ENCODE assay signal across 26 cellular contexts in genomic region chr1:11078631-11079030, GRCh38. TPM values are rescaled to one million over a fixed set of nuclear protein-coding genes. Genes with fewer than 3 reads are reported as not detected.
DNase-seq lines count a peak whose midpoint lies in the region; ATAC-seq and TF ChIP-seq lines count a peak whose summit lies in the region.
"Had no signal": no experiment of that assay in that cellular context is flagged by ENCODE, and none has a peak within 500 bp of the region (broad histone marks: within the 10 kb centered on the region; RNA-seq: fewer than 3 reads in every experiment).

No MANE protein-coding gene starts in this region.

- no peaks in the 10 kb centered on the region for H3K27me3 ChIP-seq in GM23338 (ENCODE audit: insufficient read depth)
- no peaks in the 10 kb centered on the region for H3K27me3 ChIP-seq in adrenal gland
- H3K27me3 ChIP-seq: SJCRH30, vagina had no signal

- H3K9me3 ChIP-seq in adrenal gland (replicated peaks in 1 of 3), result no peaks in the 10 kb centered on the region
- H3K9me3 ChIP-seq: HAP-1, lower lobe of right lung, SJCRH30, vagina had no signal

- H3K4me1 ChIP-seq in GM23338 (ENCODE audit: insufficient read depth) (no peaks in the 10 kb centered on the region), adrenal gland (replicated peaks in 1 of 2) (peaks cover 0 to 5% of the 10 kb centered on the region in 2 donors)
- H3K4me1 ChIP-seq: HAP-1, lower lobe of right lung, SJCRH30, vagina had no signal

- no peaks in the 10 kb centered on the region for H3K9me3 Mint-ChIP-seq in GM23338
- H3K9me3 Mint-ChIP-seq in memory B cell, result no peaks in the 10 kb centered on the region
- H3K9me3 Mint-ChIP-seq in natural killer cell, result no peaks in the 10 kb centered on the region
- H3K9me3 Mint-ChIP-seq: brain, immature natural killer cell had no signal

- no peaks in the 10 kb centered on the region for H3K4me1 Mint-ChIP-seq in GM23338
- no peaks in the 10 kb centered on the region for H3K4me1 Mint-ChIP-seq in memory B cell
- H3K4me1 Mint-ChIP-seq in natural killer cell, result no peaks in the 10 kb centered on the region
- H3K4me1 Mint-ChIP-seq: brain, immature natural killer cell had no signal

- intact Hi-C loops in adrenal gland (cut with DNase I), result no loop called here
- intact Hi-C loops in natural killer cell (cut with micrococcal nuclease), result no loop called here

- H3K79me2 ChIP-seq in GM23338 (replicated peaks; ENCODE audit: insufficient read depth), result no peaks in the 10 kb centered on the region

- no peak overlapping the region for H3K4me3 Mint-ChIP-seq in GM23338
- H3K4me3 Mint-ChIP-seq in memory B cell, result no peak overlapping the region
- no peak overlapping the region for H3K4me3 Mint-ChIP-seq in natural killer cell
- H3K4me3 Mint-ChIP-seq: activated CD8-positive, alpha-beta memory T cell treated with anti-CD3 and anti-CD28 coated beads, Interleukin-2, amount 10 ng/mL, durations not matched to agents 7 days and 5 days; brain; immature natural killer cell had no signal

- DNase-seq in AG09309 (ENCODE audit: low read depth) (peak; percentile 75), GM23338 (ENCODE audit: low spot score) (no peak), adrenal gland (peak; percentile 44 to 83 (median 76)), memory B cell (ENCODE audit: low spot score in 2 of 2) (no peak), SIG-M5 (lab: John Stamatoyannopoulos, UW) (no peak), NCI-H82 treated with DMSO at 0.1 percent for 48 hours (lab: John Stamatoyannopoulos, UW; ENCODE audit: unreplicated experiment) (no peak), natural killer cell (no peak)
- DNase-seq: activated CD4-positive, CD25-positive, alpha-beta regulatory T cell; activated CD8-positive, alpha-beta memory T cell treated with anti-CD3 and anti-CD28 coated beads, Interleukin-2, amount 10 ng/mL, durations not matched to agents 7 days and 5 days; dermis blood vessel endothelial cell; immature natural killer cell; KG1; lower lobe of right lung; NCI-H1105; NCI-H524 treated with DMSO at 0.1 percent for 48 hours; PC-3; SJCRH30; stimulated activated CD4-positive, alpha-beta T cell treated with anti-CD3 and anti-CD28 coated beads, Interleukin-2, amount 100 ng/mL, for 48 hours had no signal

- 54 to 72% (median 60%) methylated on average over 2 of the region's 2 CpGs for WGBS in adrenal gland, 4 donors

- no peak for ATAC-seq in GM23338
- no peak for ATAC-seq in memory B cell (ENCODE audit: low read depth)
- ATAC-seq in HG02973 (IDR thresholded peaks at IDR 0.05; ENCODE audit: unreplicated experiment), result no peak
- no peak for ATAC-seq in natural killer cell
- ATAC-seq: activated CD8-positive, alpha-beta memory T cell treated with anti-CD3 and anti-CD28 coated beads, Interleukin-2, amount 10 ng/mL, durations not matched to agents 7 days and 5 days; lower lobe of right lung; PC-3 had no signal

- TF ChIP-seq POLR2A in adrenal gland (IDR thresholded peaks at IDR 0.05), result no peak

- peaks cover 8% of the 10 kb centered on the region; the same call in 1 of the 2 replicates for H4K20me1 ChIP-seq in GM23338 (replicated peaks; ENCODE audit: insufficient read depth)

- H3K4me3 ChIP-seq in AG09309 (ENCODE audit: control insufficient read depth, low read depth, low read length), result no peak overlapping the region
- no peak overlapping the region for H3K4me3 ChIP-seq in GM23338
- no peak overlapping the region for H3K4me3 ChIP-seq in adrenal gland
- H3K4me3 ChIP-seq: HAP-1, lower lobe of right lung, SJCRH30, skin epidermis, vagina had no signal

- TF ChIP-seq CTCF in AG09309 (IDR thresholded peaks at IDR 0.05; ENCODE audit: control insufficient read depth, insufficient read depth, low read depth, low read length, missing control alignments) (no peak), GM23338 (conservative IDR thresholded peaks at IDR 0.05; ENCODE audit: low read depth in 2 of 2) (no peak), adrenal gland (IDR thresholded peaks at IDR 0.05) (no peak), natural killer cell (IDR thresholded peaks at IDR 0.05) (no peak)

- peaks cover 77% of the 10 kb centered on the region for H3K36me3 Mint-ChIP-seq in GM23338 (ENCODE audit: low read depth)
- peaks cover 22% of the 10 kb centered on the region for H3K36me3 Mint-ChIP-seq in memory B cell
- peaks cover 15% of the 10 kb centered on the region for H3K36me3 Mint-ChIP-seq in natural killer cell

- peaks cover 7% of the 10 kb centered on the region; the same call in 1 of the 2 replicates for H3F3A ChIP-seq in GM23338 (replicated peaks; ENCODE audit: low read depth)

- no peak overlapping the region for H3K4me2 ChIP-seq in GM23338

- H3K36me3 ChIP-seq in GM23338 (ENCODE audit: insufficient read depth) (peaks cover 80% of the 10 kb centered on the region), adrenal gland (replicated peaks in 1 of 2) (peaks cover 0 to 83% of the 10 kb centered on the region in 2 donors)

- no peak overlapping the region for H2AFZ ChIP-seq in GM23338

- H3K27ac Mint-ChIP-seq in GM23338 (peak overlapping the region; percentile 27; the same call in 1 of the 2 replicates), memory B cell (peak overlapping the region; percentile 32), natural killer cell (no peak overlapping the region)
- H3K27ac Mint-ChIP-seq: activated CD8-positive, alpha-beta memory T cell treated with anti-CD3 and anti-CD28 coated beads, Interleukin-2, amount 10 ng/mL, durations not matched to agents 7 days and 5 days; immature natural killer cell had no signal

- H3K27me3 Mint-ChIP-seq in GM23338 (ENCODE audit: insufficient read depth, low read depth, poor library complexity) (no peaks in the 10 kb centered on the region), memory B cell (no peaks in the 10 kb centered on the region), natural killer cell (ENCODE audit: low read depth in 2 of 2) (no peaks in the 10 kb centered on the region)
- H3K27me3 Mint-ChIP-seq: activated CD8-positive, alpha-beta memory T cell treated with anti-CD3 and anti-CD28 coated beads, Interleukin-2, amount 10 ng/mL, durations not matched to agents 7 days and 5 days; brain had no signal

- H3K27ac ChIP-seq in GM23338 (ENCODE audit: low read depth) (0 out of 2 replicates have a peak overlapping the region, but pooled peaks have one; percentile 26), adrenal gland (peak overlapping the region in 2 of 5 donors; percentile 3 to 33)
- H3K27ac ChIP-seq: epithelial cell of prostate, lower lobe of right lung, SJCRH30, skin epidermis, vagina had no signal

- H3K9me2 ChIP-seq in GM23338 (ENCODE audit: insufficient read depth), result no peaks in the 10 kb centered on the region

TF ChIP-seq in GM23338, 12 proteins besides CTCF, POLR2A, EP300 and RAD21 (continues in another document):
- TF ChIP-seq ZNF331 (CRISPR knock-in tag; IDR thresholded peaks at IDR 0.05; ENCODE audit: low read depth), result no peak
- no peak for TF ChIP-seq EZH2 (IDR thresholded peaks at IDR 0.05; ENCODE audit: low read depth, unreplicated experiment)
- no peak for TF ChIP-seq ZNF114 (CRISPR knock-in tag; IDR thresholded peaks at IDR 0.05)
- no peak for TF ChIP-seq ETS1 (IDR thresholded peaks at IDR 0.05)
- TF ChIP-seq STAT1 (IDR thresholded peaks at IDR 0.05; ENCODE audit: unreplicated experiment), result no peak

RNA-seq across cellular contexts. Expression of gene SRM, which starts 18.8 kb away (rescaled TPM):
- total RNA-seq in GM23338 (2014; rRNA removed; shearing (Covaris generic)), result 144 and 170 TPM in 2 replicates
- polyA plus RNA-seq in GM23338 (2016; fragmentation: Nextera tagmentation; extraction: Ambion mirVana) (253 and 313 TPM in 2 replicates), adrenal gland (100 to 1,000 TPM in 2 of 3 donors, 10 to 100 TPM in 1; 50.3 to 243 (median 193) TPM)
- total RNA-seq in adrenal gland (10 to 100 TPM; 34.2 to 97.3 (median 54.5) TPM), natural killer cell (10 to 100 TPM; 23.9 to 30.9 (median 29.2) TPM)

RNA-seq across cellular contexts. Expression of gene EXOSC10, which starts 21.0 kb away (rescaled TPM):
- total RNA-seq in GM23338 (2014; rRNA removed; shearing (Covaris generic)), result 59.5 and 72.9 TPM in 2 replicates
- polyA plus RNA-seq in GM23338 (2016; fragmentation: Nextera tagmentation; extraction: Ambion mirVana), result 39.3 and 55.5 TPM in 2 replicates
- 10 to 100 TPM; 25.5 to 61.9 (median 33.3) TPM for total RNA-seq in adrenal gland
- polyA plus RNA-seq in adrenal gland, result 100 to 1,000 TPM in 1 of 3 donors, 10 to 100 TPM in 2; 53.1 to 107 (median 55.9) TPM
- 10 to 100 TPM; 85.2 to 97.2 (median 94.9) TPM for total RNA-seq in natural killer cell

RNA-seq across cellular contexts. Expression of gene MASP2, which starts 31.6 kb away (rescaled TPM):
- total RNA-seq in GM23338 (2014; rRNA removed; shearing (Covaris generic)), result 0.31 and 1.5 TPM in 2 replicates
- 0.71 and 0.78 TPM in 2 replicates for polyA plus RNA-seq in GM23338 (2016; fragmentation: Nextera tagmentation; extraction: Ambion mirVana)
- not detected for total RNA-seq in adrenal gland
- under 1 TPM in 1 of 3 donors, not detected in 2; 0.07 TPM for polyA plus RNA-seq in adrenal gland
- under 1 TPM in 2 of 3 donors, not detected in 1; 0.16 to 0.20 TPM for total RNA-seq in natural killer cell
- total RNA-seq: activated CD8-positive, alpha-beta memory T cell treated with anti-CD3 and anti-CD28 coated beads, Interleukin-2, amount 10 ng/mL, durations not matched to agents 7 days and 5 days; Daoy; dermis blood vessel endothelial cell; lower lobe of right lung; subcutaneous adipose tissue; vagina had no signal
- polyA plus RNA-seq: immature natural killer cell had no signal

Comparison
In these comparisons a context has a peak if more than half of its experiments do, and no peak if none do; other contexts are left out.
1. DNase-seq: peak in AG09309 (single experiment) and adrenal gland (7 of 7); none in GM23338 (single experiment), memory B cell (0 of 2), SIG-M5 (single experiment), NCI-H82 treated with DMSO at 0.1 percent for 48 hours (single experiment) and natural killer cell (single experiment).
2. H3K27ac Mint-ChIP-seq: peak in GM23338 (single experiment) and memory B cell (single experiment); none in natural killer cell (0 of 2).